8 cellular contexts compared by ENCODE assay signal in genomic region chr11:57903441-57904123, GRCh38.
DNase-seq lines count a peak whose midpoint lies in the region; ATAC-seq lines count a peak whose summit lies in the region.

No MANE protein-coding gene starts in this region.

- peaks cover 0 to 3% (median 0%) of the 10 kb centered on the region in 5 donors for H3K9me3 Mint-ChIP-seq in CD8-positive, alpha-beta memory T cell

- no peak overlapping the region for H3K4me2 ChIP-seq in mesendoderm (ENCODE audit: low read length)

- peaks cover 3 to 23% of the 10 kb centered on the region in 2 donors for H3K27me3 Mint-ChIP-seq in CD8-positive, alpha-beta memory T cell

- H3K56ac ChIP-seq in mesendoderm (ENCODE audit: low read length), result peak overlapping the region; percentile 91

- H3K4me3 ChIP-seq in mesendoderm (ENCODE audit: low read length), result no peak overlapping the region
- no peak overlapping the region for H3K4me3 ChIP-seq in aorta (ENCODE audit: low read length in 2 of 2)
- no peak overlapping the region for H3K4me3 ChIP-seq in CD8-positive, alpha-beta memory T cell (ENCODE audit: low read length)

- intact Hi-C loops in aorta (cut with DNase I), result no loop called here

- H2BK120ac ChIP-seq in mesendoderm (ENCODE audit: low read depth, low read length), result peak overlapping the region; percentile 3

- H3K4me1 ChIP-seq in mesendoderm (ENCODE audit: control insufficient read depth, low read depth, low read length) (peaks cover 19% of the 10 kb centered on the region), aorta (ENCODE audit: control insufficient read depth in 1 of 2, insufficient read depth in 2 of 2, low read length in 2 of 2) (no peaks in the 10 kb centered on the region)
- H3K4me1 ChIP-seq in CD8-positive, alpha-beta memory T cell (ENCODE audit: insufficient read depth, low read length), result no peaks in the 10 kb centered on the region

- ATAC-seq in HG03064 (IDR thresholded peaks at IDR 0.05; ENCODE audit: low read depth, unreplicated experiment), result peak; percentile 86
- ATAC-seq in aorta (ENCODE audit: low FRiP score), result peak; percentile 44
- no peak for ATAC-seq in HG03378 (IDR thresholded peaks at IDR 0.05; ENCODE audit: unreplicated experiment)

- H3K27me3 ChIP-seq in mesendoderm (ENCODE audit: insufficient read depth, low read length, poor library complexity) (no peaks in the 10 kb centered on the region), aorta (ENCODE audit: control insufficient read depth in 1 of 2, insufficient read depth in 2 of 2, low read length in 1 of 2) (no peaks in the 10 kb centered on the region)
- H3K27me3 ChIP-seq in CD8-positive, alpha-beta memory T cell (ENCODE audit: insufficient read depth, low read length, poor library complexity, severe bottlenecking), result no peaks in the 10 kb centered on the region

- H3K4me3 Mint-ChIP-seq in CD8-positive, alpha-beta memory T cell, result no peak overlapping the region

- H4K5ac ChIP-seq in mesendoderm (ENCODE audit: low read length), result no peak overlapping the region

- peak overlapping the region; percentile 27 for H3K9ac ChIP-seq in mesendoderm (ENCODE audit: low read length)

- no peaks in the 10 kb centered on the region for H3K79me2 ChIP-seq in mesendoderm (ENCODE audit: control insufficient read depth, insufficient read depth, low read length)

- no peaks in the 10 kb centered on the region for H3K36me3 ChIP-seq in mesendoderm (ENCODE audit: control insufficient read depth, insufficient read depth, low read length)
- H3K36me3 ChIP-seq in aorta (ENCODE audit: control insufficient read depth in 1 of 2, insufficient read depth in 2 of 2, low read length in 1 of 2), result no peaks in the 10 kb centered on the region
- no peaks in the 10 kb centered on the region for H3K36me3 ChIP-seq in CD8-positive, alpha-beta memory T cell (ENCODE audit: insufficient read depth, low read length)

- DNase-seq in EH (ENCODE audit: low read depth) (peak; percentile 2), mesendoderm (peak; percentile 68), aorta (no peak), NOMO-1 treated with DMSO at 0.1 percent for 48 hours (lab: John Stamatoyannopoulos, UW; ENCODE audit: unreplicated experiment) (no peak)
- peak; percentile 33 for DNase-seq in activated CD8-positive, alpha-beta memory T cell treated with anti-CD3 and anti-CD28 coated beads, Interleukin-2, amount 50 U/mL, for 4 hours
- DNase-seq in CD8-positive, alpha-beta memory T cell, result no peak

- no peak overlapping the region for H3K4ac ChIP-seq in mesendoderm (ENCODE audit: low read depth, low read length)

- POLR2A ChIA-PET in CD8-positive, alpha-beta memory T cell (lab: Charles Lee), result no interaction called here

- CTCF ChIA-PET in CD8-positive, alpha-beta memory T cell (lab: Charles Lee), result no interaction called here

- no peaks in the 10 kb centered on the region for H3K79me1 ChIP-seq in mesendoderm (ENCODE audit: low read length)

- H2BK5ac ChIP-seq in mesendoderm (ENCODE audit: low read length), result peak overlapping the region; percentile 100

- H2BK15ac ChIP-seq in mesendoderm (replicated peaks; ENCODE audit: low read depth), result no peak overlapping the region

- H3K27ac Mint-ChIP-seq in CD8-positive, alpha-beta memory T cell, result no peak overlapping the region

- no peak overlapping the region for H4K8ac ChIP-seq in mesendoderm (ENCODE audit: low read depth, low read length)

- H3K4me1 Mint-ChIP-seq in CD8-positive, alpha-beta memory T cell, result no peaks in the 10 kb centered on the region

- no peaks in the 10 kb centered on the region for H3K36me3 Mint-ChIP-seq in CD8-positive, alpha-beta memory T cell

- peak overlapping the region; percentile 99 for H2AK5ac ChIP-seq in mesendoderm (ENCODE audit: low read length)

- peak overlapping the region; percentile 31 for H3K18ac ChIP-seq in mesendoderm (ENCODE audit: low read length)

- no CpG with 5 or more reads among the region's 11 CpGs for WGBS in mesendoderm (ENCODE audit: extremely low coverage, insufficient coverage, low lambda C conversion rate)
- 75 to 76% methylated on average over 11 of the region's 11 CpGs for WGBS in aorta, 2 donors

- H3K9me3 ChIP-seq in aorta (ENCODE audit: control insufficient read depth, low read length), result no peaks in the 10 kb centered on the region
- H3K9me3 ChIP-seq in CD8-positive, alpha-beta memory T cell (ENCODE audit: low read length), result no peaks in the 10 kb centered on the region

- H3K27ac ChIP-seq in mesendoderm (ENCODE audit: low read depth, low read length) (peak overlapping the region; percentile 93), aorta (ENCODE audit: low read depth in 1 of 2, low read length in 2 of 2) (no peak overlapping the region)
- H3K27ac ChIP-seq in CD8-positive, alpha-beta memory T cell (ENCODE audit: low read depth, low read length), result no peak overlapping the region

- H3K23ac ChIP-seq in mesendoderm (ENCODE audit: low read length), result peak overlapping the region; percentile 99

Comparison
In these comparisons a context has a peak if more than half of its experiments do, and no peak if none do; other contexts are left out.
1. DNase-seq: peak in EH (single experiment), activated CD8-positive, alpha-beta memory T cell treated with anti-CD3 and anti-CD28 coated beads, Interleukin-2, amount 50 U/mL, for 4 hours (single experiment) and mesendoderm (single experiment); none in aorta (0 of 2), NOMO-1 treated with DMSO at 0.1 percent for 48 hours (single experiment) and CD8-positive, alpha-beta memory T cell (0 of 5).